In genomic region chr11:68148882-68149281, GRCh38 we compare ENCODE assay signal across 1 cellular context.
TF ChIP-seq lines count a peak whose summit lies in the region.

No MANE protein-coding gene starts in this region.

TF ChIP-seq in H1, 55 proteins besides CTCF, POLR2A, EP300 and RAD21 (continued from another document):
- TF ChIP-seq CHD2 (IDR thresholded peaks at IDR 0.05; ENCODE audit: low read length) (no peak), RXRA (IDR thresholded peaks at IDR 0.05; ENCODE audit: insufficient read depth, low read depth, low read length) (no peak), JUND (IDR thresholded peaks at IDR 0.05; ENCODE audit: low read length) (no peak), CHD1 (IDR thresholded peaks at IDR 0.05; ENCODE audit: low read depth, low read length) (no peak), SIX5 (IDR thresholded peaks at IDR 0.05; ENCODE audit: low read depth, low read length) (no peak), SP2 (IDR thresholded peaks at IDR 0.05; ENCODE audit: low read length) (no peak), EGR1 (IDR thresholded peaks at IDR 0.05; ENCODE audit: borderline replicate concordance, low read depth, low read length) (no peak), SAP30 (IDR thresholded peaks at IDR 0.05; ENCODE audit: insufficient read depth, insufficient replicate concordance, low read length) (no peak), RNF2 (IDR thresholded peaks at IDR 0.05; ENCODE audit: borderline replicate concordance, low read depth, low read length, missing control alignments, poor library complexity, severe bottlenecking) (no peak), KDM1A (IDR thresholded peaks at IDR 0.05; ENCODE audit: borderline replicate concordance, low read length) (no peak), ATF3 (IDR thresholded peaks at IDR 0.05; ENCODE audit: insufficient read depth, low read depth, low read length) (no peak)
